In the genomic region with DNA sequence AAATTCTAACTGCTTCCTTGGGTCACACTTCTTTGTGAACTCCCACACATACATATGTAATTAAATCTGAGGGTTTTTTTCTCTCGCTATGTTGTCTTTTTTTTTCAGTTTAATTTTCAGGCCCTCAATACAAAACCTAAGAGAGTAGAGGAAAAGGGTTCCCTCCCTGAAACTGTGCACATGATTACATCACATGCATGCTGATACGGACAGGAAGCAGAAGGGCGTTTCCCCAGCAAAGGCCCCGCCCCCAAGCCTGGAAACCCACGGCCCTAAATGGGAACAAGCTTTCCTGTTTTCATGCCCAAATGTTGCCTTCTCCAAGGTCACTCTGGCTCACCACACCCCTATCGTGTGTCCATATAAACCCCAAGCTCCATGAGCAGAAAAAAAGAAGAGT, we compare ENCODE assay signal across 1 cellular context.
TF ChIP-seq lines count a peak whose summit lies in the region.

No MANE protein-coding gene starts in this region.

TF ChIP-seq in A549, 52 proteins besides CTCF, POLR2A, EP300 and RAD21 (continued from another document):
- TF ChIP-seq, protein P1, sequence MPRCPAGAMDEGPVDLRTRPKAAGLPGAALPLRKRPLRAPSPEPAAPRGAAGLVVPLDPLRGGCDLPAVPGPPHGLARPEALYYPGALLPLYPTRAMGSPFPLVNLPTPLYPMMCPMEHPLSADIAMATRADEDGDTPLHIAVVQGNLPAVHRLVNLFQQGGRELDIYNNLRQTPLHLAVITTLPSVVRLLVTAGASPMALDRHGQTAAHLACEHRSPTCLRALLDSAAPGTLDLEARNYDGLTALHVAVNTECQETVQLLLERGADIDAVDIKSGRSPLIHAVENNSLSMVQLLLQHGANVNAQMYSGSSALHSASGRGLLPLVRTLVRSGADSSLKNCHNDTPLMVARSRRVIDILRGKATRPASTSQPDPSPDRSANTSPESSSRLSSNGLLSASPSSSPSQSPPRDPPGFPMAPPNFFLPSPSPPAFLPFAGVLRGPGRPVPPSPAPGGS (IDR thresholded peaks at IDR 0.05), result no peak
- TF ChIP-seq CHD4 (IDR thresholded peaks at IDR 0.05; ENCODE audit: borderline replicate concordance), result no peak
- TF ChIP-seq HOXB13 (CRISPR knock-in tag; IDR thresholded peaks at IDR 0.05; ENCODE audit: low read depth), result no peak
- no peak for TF ChIP-seq NFE2L2 (conservative IDR thresholded peaks at IDR 0.05; ENCODE audit: low read length)
- no peak for TF ChIP-seq FOXS1 (CRISPR knock-in tag; IDR thresholded peaks at IDR 0.05)
- no peak for TF ChIP-seq CBX2 (IDR thresholded peaks at IDR 0.05; ENCODE audit: borderline replicate concordance, low read depth)
